ENCODE assay signal across 18 cellular contexts in genomic region chr10:963186-963585, GRCh38. TPM values are rescaled to one million over a fixed set of nuclear protein-coding genes. Genes with fewer than 3 reads are reported as not detected.
A peak's percentile ranks its signal among the peaks of the same experiment; 100 is the strongest.
DNase-seq lines count a peak whose midpoint lies in the region; TF ChIP-seq lines count a peak whose summit lies in the region.
"Had no signal": no experiment of that assay in that cellular context is flagged by ENCODE, and none has a peak within 500 bp of the region (broad histone marks: within the 10 kb centered on the region; RNA-seq: fewer than 3 reads in every experiment).

No MANE protein-coding gene starts in this region.

- CTCF ChIA-PET in HEK293T (lab: Yijun Ruan, JAX) = no interaction called here

- TF ChIP-seq CTCF in adrenal gland (IDR thresholded peaks at IDR 0.05) = no peak
- TF ChIP-seq CTCF in osteoblast (IDR thresholded peaks at IDR 0.05; ENCODE audit: extremely low read depth, low read depth, low read length) = no peak

- H3K36me3 ChIP-seq in adrenal gland (replicated peaks in 1 of 2) = no peaks in the 10 kb centered on the region
- H3K36me3 ChIP-seq in osteoblast (ENCODE audit: insufficient read depth, low read length) = no peaks in the 10 kb centered on the region
- H3K36me3 ChIP-seq: BE2C had no signal

- no peaks in the 10 kb centered on the region for H3K79me2 ChIP-seq in osteoblast (ENCODE audit: insufficient read depth, low read length)

- peaks cover 7 to 12% of the 10 kb centered on the region in 2 donors for H3K4me1 ChIP-seq in adrenal gland (replicated peaks in 1 of 2)
- no peaks in the 10 kb centered on the region for H3K4me1 ChIP-seq in osteoblast (ENCODE audit: insufficient read depth, low read length)
- H3K4me1 ChIP-seq: BE2C had no signal

- no peaks in the 10 kb centered on the region for H4K20me1 ChIP-seq in osteoblast (ENCODE audit: insufficient read depth, low read length)

- H3K9me3 ChIP-seq in adrenal gland (replicated peaks in 1 of 3) (no peaks in the 10 kb centered on the region), osteoblast (ENCODE audit: low read depth, low read length) (no peaks in the 10 kb centered on the region)
- H3K9me3 ChIP-seq: BE2C had no signal

- H3K4me2 ChIP-seq in osteoblast (ENCODE audit: insufficient read depth, low read length) = no peak overlapping the region

- H3K27me3 ChIP-seq in adrenal gland (no peaks in the 10 kb centered on the region), osteoblast (ENCODE audit: insufficient read depth, low read length) (no peaks in the 10 kb centered on the region)
- H3K27me3 ChIP-seq: BE2C had no signal

- DNase-seq in HEK293T (ENCODE audit: extremely low spot score) = no peak
- no peak for DNase-seq in adrenal gland
- DNase-seq in osteoblast (ENCODE audit: insufficient read length, low spot score, missing footprints) = peak; percentile 31
- no peak for DNase-seq in G401 (ENCODE audit: low spot score)
- DNase-seq in GM19240 (ENCODE audit: insufficient read length, low spot score) = no peak
- DNase-seq in iPS-NIHi11 (ENCODE audit: low spot score) = no peak
- DNase-seq: ACHN; BE2C; C1 segment of cervical spinal cord; CD4-positive, CD25-positive, alpha-beta regulatory T cell; CD8-positive, alpha-beta memory T cell; COR-L47; DMS 273 treated with DMSO at 0.1 percent for 48 hours; DMS53; DND-41; EL; GOT3; H9 had no signal

- peak overlapping the region in 3 of 5 donors; percentile 59 to 97 (median 81) for H3K27ac ChIP-seq in adrenal gland
- H3K27ac ChIP-seq in osteoblast (ENCODE audit: low read depth, low read length) = no peak overlapping the region

- 90 to 92% (median 91%) methylated on average over 5 of the region's 5 CpGs for WGBS in adrenal gland, 4 donors

- H2AFZ ChIP-seq in osteoblast (ENCODE audit: low read length) = no peak overlapping the region

- in situ Hi-C loops in G401 (cut with HindIII; ENCODE audit: low sequenced_read_pairs) = no loop called here

- H3K4me3 ChIP-seq in adrenal gland = no peak overlapping the region
- H3K4me3 ChIP-seq in osteoblast (ENCODE audit: insufficient read depth, low read length) = no peak overlapping the region

- intact Hi-C loops in adrenal gland (cut with DNase I) = no loop called here

- no peak for TF ChIP-seq POLR2A in adrenal gland (IDR thresholded peaks at IDR 0.05)

- POLR2A ChIA-PET in HEK293T (lab: Yijun Ruan, JAX) = interaction anchor here (1.5 kb wide), 1 partner anchor 24 kb away, joined by 8 read pairs; the partner anchor contains the start of gene GTPBP4

TF ChIP-seq in HEK293T, 16 proteins besides CTCF, POLR2A, EP300 and RAD21:
- TF ChIP-seq TARDBP (IDR thresholded peaks at IDR 0.05) (no peak), L3MBTL2 (conservative IDR thresholded peaks at IDR 0.05) (peak; percentile 14; the same call in 1 of the 2 replicates)

RNA-seq across cellular contexts. Expression of gene GTPBP4, which starts 25.0 kb away (rescaled TPM):
- 100 to 1,000 TPM in 1 of 8 donors, 10 to 100 TPM in 7; 15.2 to 134 (median 29.9) TPM for total RNA-seq in adrenal gland
- 100 to 1,000 TPM in 1 of 3 donors, 10 to 100 TPM in 2; 25.9 to 196 (median 33.8) TPM for polyA plus RNA-seq in adrenal gland
- 25.0 and 27.1 TPM in 2 replicates for total RNA-seq in osteoblast
- total RNA-seq in G401 (2014; rRNA removed; shearing (Covaris generic)) = 79.6 and 88.8 TPM in 2 replicates

RNA-seq across cellular contexts. Expression of gene LARP4B, which starts 31.7 kb away (rescaled TPM):
- total RNA-seq in adrenal gland = 100 to 1,000 TPM in 2 of 8 donors, 10 to 100 TPM in 6; 33.7 to 145 (median 80.6) TPM
- 10 to 100 TPM; 17.2 to 63.0 (median 18.1) TPM for polyA plus RNA-seq in adrenal gland
- total RNA-seq in osteoblast = 44.5 and 46.0 TPM in 2 replicates
- 15.2 and 24.3 TPM in 2 replicates for total RNA-seq in G401 (2014; rRNA removed; shearing (Covaris generic))
